ENCODE assay signal across 8 cellular contexts in genomic region chr15:40421246-40422157, GRCh38. TPM values are rescaled to one million over a fixed set of nuclear protein-coding genes. Genes with fewer than 3 reads are reported as not detected.
DNase-seq lines count a peak whose midpoint lies in the region; ATAC-seq and TF ChIP-seq lines count a peak whose summit lies in the region.

No MANE protein-coding gene starts in this region.

- peaks cover 4% of the 10 kb centered on the region; the same call in 1 of the 2 replicates for H3K27me3 Mint-ChIP-seq in H9 (ENCODE audit: low read depth)
- no peaks in the 10 kb centered on the region for H3K27me3 Mint-ChIP-seq in activated CD4-positive, alpha-beta T cell treated with anti-CD3 and anti-CD28 coated beads, Interleukin-2, amount 10 ng/mL, durations not matched to agents 7 days and 5 days

- peak overlapping the region; percentile 8 to 10; a peak in 3 of 5 replicates for H3K4me3 Mint-ChIP-seq in H9
- no peak overlapping the region for H3K4me3 Mint-ChIP-seq in activated CD4-positive, alpha-beta T cell treated with anti-CD3 and anti-CD28 coated beads, Interleukin-2, amount 10 ng/mL, durations not matched to agents 7 days and 5 days

- no peaks in the 10 kb centered on the region for H3K79me1 ChIP-seq in H9 (ENCODE audit: insufficient read depth, low read depth, low read length, poor library complexity, severe bottlenecking)

- no peak overlapping the region for H4K91ac ChIP-seq in H9 (ENCODE audit: insufficient read length, low read depth, low read length)

- no peak overlapping the region for H3K4ac ChIP-seq in H9 (ENCODE audit: low read depth, low read length)

- no peak overlapping the region for H3T11ph ChIP-seq in H9 (ENCODE audit: low read length)

- H3K23me2 ChIP-seq in H9 (ENCODE audit: insufficient read length, low read depth, low read length, poor library complexity, severe bottlenecking): no peaks in the 10 kb centered on the region

- H3K9me3 Mint-ChIP-seq in H9: no peaks in the 10 kb centered on the region
- H3K9me3 Mint-ChIP-seq in activated CD4-positive, alpha-beta T cell treated with anti-CD3 and anti-CD28 coated beads, Interleukin-2, amount 10 ng/mL, durations not matched to agents 7 days and 5 days: no peaks in the 10 kb centered on the region

- no peak overlapping the region for H2BK20ac ChIP-seq in H9 (ENCODE audit: low read depth, low read length, poor library complexity, severe bottlenecking)

- H3K9me3 ChIP-seq in DOHH2 (ENCODE audit: control insufficient read depth, insufficient read depth, low read length) (no peaks in the 10 kb centered on the region), H9 (ENCODE audit: control insufficient read depth, low read depth, low read length) (no peaks in the 10 kb centered on the region), lower lobe of right lung (no peaks in the 10 kb centered on the region)

- no peak overlapping the region for H2BK12ac ChIP-seq in H9 (ENCODE audit: insufficient read length, low read depth, low read length)

- POLR2A ChIA-PET in activated CD4-positive, alpha-beta T cell treated with anti-CD3 and anti-CD28 coated beads, Interleukin-2, amount 10 ng/mL, durations not matched to agents 7 days and 5 days (lab: Charles Lee): no interaction called here

- H3K18ac ChIP-seq in H9 (ENCODE audit: insufficient read length, low read depth, low read length): no peak overlapping the region

- ATAC-seq in lower lobe of right lung (peak; percentile 93 to 97), GM21360 (IDR thresholded peaks at IDR 0.05; ENCODE audit: unreplicated experiment) (no peak)

- H3K9me2 ChIP-seq in DOHH2 (replicated peaks; ENCODE audit: control insufficient read depth, low read length): no peaks in the 10 kb centered on the region

- H4K20me1 ChIP-seq in DOHH2 (ENCODE audit: control insufficient read depth, insufficient read depth, low read depth, low read length) (no peaks in the 10 kb centered on the region), H9 (ENCODE audit: control insufficient read depth, insufficient read depth, insufficient read length) (no peaks in the 10 kb centered on the region)

- DNase-seq in H9 (peak; percentile 84), NCI-H2227 treated with DMSO at 0.1 percent for 48 hours (lab: John Stamatoyannopoulos, UW) (peak; percentile 55), dedifferentiated amniotic fluid mesenchymal stem cell (ENCODE audit: extremely low spot score) (peak; percentile 38), lower lobe of right lung (peak; percentile 89)
- DNase-seq in activated CD4-positive, alpha-beta T cell treated with anti-CD3 and anti-CD28 coated beads, Interleukin-2, amount 10 ng/mL, durations not matched to agents 7 days and 5 days: peak; percentile 81
- DNase-seq in stimulated activated CD8-positive, alpha-beta memory T cell treated with anti-CD3 and anti-CD28 coated beads, Interleukin-12 subunit alpha, Interleukin-12 subunit beta, amount 100 ng/mL, for 1 hour (ENCODE audit: low read depth): peak; percentile 66

- intact Hi-C loops in lower lobe of right lung (cut with DNase I): no loop called here

- no peak overlapping the region for H3K9ac ChIP-seq in H9 (ENCODE audit: extremely low read depth, insufficient read length, low read length)

- peak overlapping the region; percentile 45 for H3K4me2 ChIP-seq in DOHH2 (ENCODE audit: low read length)
- peak overlapping the region; percentile 23 for H3K4me2 ChIP-seq in H9 (ENCODE audit: insufficient read depth, insufficient read length, low read length)

- H2BK120ac ChIP-seq in H9 (ENCODE audit: low read depth, low read length, poor library complexity, severe bottlenecking): no peak overlapping the region

- H3K36me3 ChIP-seq in DOHH2 (ENCODE audit: control insufficient read depth, low read length) (peaks cover 3% of the 10 kb centered on the region; the same call in 1 of the 2 replicates), lower lobe of right lung (peaks cover 20% of the 10 kb centered on the region)

- H3K4me1 ChIP-seq in DOHH2 (ENCODE audit: control insufficient read depth, low read length) (peaks cover 3% of the 10 kb centered on the region; the same call in 1 of the 2 replicates), H9 (ENCODE audit: insufficient read depth, low read length) (no peaks in the 10 kb centered on the region), lower lobe of right lung (peaks cover 24% of the 10 kb centered on the region)

- no peak overlapping the region for H2AK5ac ChIP-seq in H9 (ENCODE audit: insufficient read length, low read length)

- H3K14ac ChIP-seq in H9 (ENCODE audit: insufficient read depth, low read length): no peak overlapping the region

- H4K8ac ChIP-seq in H9 (replicated peaks; ENCODE audit: insufficient read length, low read depth, low read length): no peak overlapping the region

- H3F3A ChIP-seq in DOHH2 (ENCODE audit: control insufficient read depth, insufficient read depth): no peaks in the 10 kb centered on the region

- H3K27me3 ChIP-seq in DOHH2 (ENCODE audit: control insufficient read depth, low read length) (peaks cover 3% of the 10 kb centered on the region; the same call in 1 of the 2 replicates), H9 (ENCODE audit: insufficient read depth, low read length) (no peaks in the 10 kb centered on the region), lower lobe of right lung (ENCODE audit: low read depth) (no peaks in the 10 kb centered on the region)

- H3K27ac ChIP-seq in DOHH2 (ENCODE audit: low read depth, low read length): no peak overlapping the region
- H3K27ac ChIP-seq in H9 (ENCODE audit: insufficient read length, low read depth, low read length): no peak overlapping the region
- H3K27ac ChIP-seq in lower lobe of right lung: no peak overlapping the region

- no peak overlapping the region for H4K5ac ChIP-seq in H9 (ENCODE audit: insufficient read length, low read depth, low read length)

- H3K23ac ChIP-seq in H9 (ENCODE audit: insufficient read length, low read depth, low read length): no peak overlapping the region

- H3K79me2 ChIP-seq in DOHH2 (ENCODE audit: control insufficient read depth, low read length) (no peaks in the 10 kb centered on the region), H9 (ENCODE audit: insufficient read depth, low read length) (no peaks in the 10 kb centered on the region)

- H3K36me3 Mint-ChIP-seq in H9 (ENCODE audit: insufficient read depth in 1 of 3, low read depth in 3 of 3): peaks cover 2 to 20% (median 17%) of the 10 kb centered on the region in 3 experiments; a peak in 6 of 7 replicates
- peaks cover 6% of the 10 kb centered on the region for H3K36me3 Mint-ChIP-seq in activated CD4-positive, alpha-beta T cell treated with anti-CD3 and anti-CD28 coated beads, Interleukin-2, amount 10 ng/mL, durations not matched to agents 7 days and 5 days (ENCODE audit: low read depth)

- no peak overlapping the region for H2BK15ac ChIP-seq in H9 (ENCODE audit: low read depth, low read length)

- WGBS in H9 (ENCODE audit: extremely low coverage, insufficient read length, low lambda C conversion rate): no CpG with 5 or more reads among the region's 31 CpGs

- no peak overlapping the region for H2BK5ac ChIP-seq in H9 (ENCODE audit: insufficient read length, low read length)

- H2AFZ ChIP-seq in H9 (ENCODE audit: low read length): no peak overlapping the region

- H3K56ac ChIP-seq in H9 (ENCODE audit: insufficient read length, low read depth, low read length): no peak overlapping the region

- peaks cover 9 to 12% of the 10 kb centered on the region in 2 experiments for H3K4me1 Mint-ChIP-seq in H9
- peaks cover 2% of the 10 kb centered on the region for H3K4me1 Mint-ChIP-seq in activated CD4-positive, alpha-beta T cell treated with anti-CD3 and anti-CD28 coated beads, Interleukin-2, amount 10 ng/mL, durations not matched to agents 7 days and 5 days

- H3K4me3 ChIP-seq in DOHH2 (ENCODE audit: low read length): no peak overlapping the region
- no peak overlapping the region for H3K4me3 ChIP-seq in lower lobe of right lung

- H3K27ac Mint-ChIP-seq in H9: peak overlapping the region in 1 of 3 experiments; percentile 55; a peak in 1 of 7 replicates
- no peak overlapping the region for H3K27ac Mint-ChIP-seq in activated CD4-positive, alpha-beta T cell treated with anti-CD3 and anti-CD28 coated beads, Interleukin-2, amount 10 ng/mL, durations not matched to agents 7 days and 5 days

- CTCF ChIA-PET in activated CD4-positive, alpha-beta T cell treated with anti-CD3 and anti-CD28 coated beads, Interleukin-2, amount 10 ng/mL, durations not matched to agents 7 days and 5 days (lab: Charles Lee): interaction anchor here (0.6 to 3.9 kb wide), 41 partner anchors 8 to 178 kb away, joined by 3 to 33 read pairs (median 4); partner anchors contain the start of genes CCDC9B, INAFM2, IVD and PHGR1

- TF ChIP-seq CTCF in DOHH2 (IDR thresholded peaks at IDR 0.05; ENCODE audit: low read depth, low read length, poor library complexity, severe bottlenecking) (peak; percentile 86), H9 (conservative IDR thresholded peaks at IDR 0.05) (peak; percentile 94), lower lobe of right lung (IDR thresholded peaks at IDR 0.05) (peak; percentile 96)

RNA-seq across cellular contexts. Expression of gene IVD, which starts 15.9 kb away (rescaled TPM):
- total RNA-seq in H9 (2021): 86.7 and 93.1 TPM in 2 replicates
- 10 to 100 TPM; 38.4 to 47.1 TPM for total RNA-seq in activated CD4-positive, alpha-beta T cell treated with anti-CD3 and anti-CD28 coated beads, Interleukin-2, amount 10 ng/mL, durations not matched to agents 7 days and 5 days
- total RNA-seq in lower lobe of right lung: 93.5 TPM

RNA-seq across cellular contexts. Expression of gene BAHD1, which starts 19.3 kb away (rescaled TPM):
- total RNA-seq in H9 (2021) (52.9 and 54.1 TPM in 2 replicates), lower lobe of right lung (23.9 TPM)
- 10 to 100 TPM; 28.7 to 30.8 TPM for total RNA-seq in activated CD4-positive, alpha-beta T cell treated with anti-CD3 and anti-CD28 coated beads, Interleukin-2, amount 10 ng/mL, durations not matched to agents 7 days and 5 days

RNA-seq across cellular contexts. Expression of gene KNSTRN, which starts 39.0 kb away (rescaled TPM):
- 53.9 TPM in 2 replicates for total RNA-seq in H9 (2021)
- 10 to 100 TPM; 57.5 to 63.3 TPM for total RNA-seq in activated CD4-positive, alpha-beta T cell treated with anti-CD3 and anti-CD28 coated beads, Interleukin-2, amount 10 ng/mL, durations not matched to agents 7 days and 5 days
- total RNA-seq in lower lobe of right lung: 20.1 TPM

RNA-seq across cellular contexts. Expression of gene CHST14, which starts 49.3 kb away (rescaled TPM):
- total RNA-seq in H9 (2021) (24.4 and 25.7 TPM in 2 replicates), lower lobe of right lung (15.9 TPM)
- 10 to 100 TPM; 14.3 to 14.6 TPM for total RNA-seq in activated CD4-positive, alpha-beta T cell treated with anti-CD3 and anti-CD28 coated beads, Interleukin-2, amount 10 ng/mL, durations not matched to agents 7 days and 5 days

Comparison
In these comparisons a context has a peak if more than half of its experiments do, and no peak if none do; other contexts are left out.
1. DNase-seq: peak in every context shown above with its lines; median percentile 89 in lower lobe of right lung; 84 in H9; 81 in activated CD4-positive, alpha-beta T cell treated with anti-CD3 and anti-CD28 coated beads, Interleukin-2, amount 10 ng/mL, durations not matched to agents 7 days and 5 days; 66 in stimulated activated CD8-positive, alpha-beta memory T cell treated with anti-CD3 and anti-CD28 coated beads, Interleukin-12 subunit alpha, Interleukin-12 subunit beta, amount 100 ng/mL, for 1 hour; 55 in NCI-H2227 treated with DMSO at 0.1 percent for 48 hours; 38 in dedifferentiated amniotic fluid mesenchymal stem cell.